ENCODE assay signal across 25 cellular contexts in genomic region chr1:113935970-113936369, GRCh38. TPM values are rescaled to one million over a fixed set of nuclear protein-coding genes. Genes with fewer than 3 reads are reported as not detected.
A peak's percentile ranks its signal among the peaks of the same experiment; 100 is the strongest.
DNase-seq lines count a peak whose midpoint lies in the region; ATAC-seq, FAIRE-seq and TF ChIP-seq lines count a peak whose summit lies in the region.
"Had no signal": no experiment of that assay in that cellular context is flagged by ENCODE, and none has a peak within 500 bp of the region (broad histone marks: within the 10 kb centered on the region; RNA-seq: fewer than 3 reads in every experiment).

No MANE protein-coding gene starts in this region.

- H3F3A ChIP-seq in OCI-LY1 (ENCODE audit: insufficient read depth, low read length): no peaks in the 10 kb centered on the region

- CTCF ChIA-PET in GM12878 (lab: Yijun Ruan, JAX): interaction anchor here (1.1 to 1.9 kb wide), 3 partner anchors 10 to 100 kb away, joined by 3 to 4 read pairs (median 4); no protein-coding TSS in a partner anchor

- H3K9me3 Mint-ChIP-seq in CD4-positive, CD25-positive, alpha-beta regulatory T cell: peaks cover 0 to 2% (median 0%) of the 10 kb centered on the region in 7 donors
- H3K9me3 Mint-ChIP-seq: activated B cell treated with CpG ODN at 0.5 μM for 24 hours had no signal

- in situ Hi-C loops in GM12878 (cut with MboI): no loop called here

- peaks cover 91% of the 10 kb centered on the region for H3K79me2 ChIP-seq in OCI-LY1 (ENCODE audit: insufficient read depth, low read length)
- peaks cover 85% of the 10 kb centered on the region for H3K79me2 ChIP-seq in GM12878 (ENCODE audit: control insufficient read depth, insufficient read depth, low read length)

- H3K9ac ChIP-seq in OCI-LY1 (ENCODE audit: low read length): no peak overlapping the region
- no peak overlapping the region for H3K9ac ChIP-seq in GM12878 (ENCODE audit: control insufficient read depth, insufficient read depth, low read length)

- TF ChIP-seq POLR2A in GM12878 (IDR thresholded peaks at IDR 0.05; ENCODE audit: low read depth, low read length): no peak

- no peaks in the 10 kb centered on the region for H3K27me3 ChIP-seq in CD4-positive, CD25-positive, alpha-beta regulatory T cell (ENCODE audit: control insufficient read depth, insufficient read depth, low read length)
- no peaks in the 10 kb centered on the region for H3K27me3 ChIP-seq in OCI-LY1 (ENCODE audit: insufficient read depth, low read length)
- H3K27me3 ChIP-seq in GM12878 (replicated peaks in 1 of 2; ENCODE audit: control insufficient read depth in 2 of 2, insufficient read depth in 2 of 2, low read length in 1 of 2): no peaks in the 10 kb centered on the region
- H3K27me3 ChIP-seq: dorsolateral prefrontal cortex, ovary, SJSA1, testis had no signal

- ATAC-seq in CD4-positive, CD25-positive, alpha-beta regulatory T cell (ENCODE audit: low read depth in 2 of 2): no peak
- ATAC-seq in GM12878 (peak; percentile 57), GM19467 (IDR thresholded peaks at IDR 0.05; ENCODE audit: unreplicated experiment) (no peak), HG02852 (IDR thresholded peaks at IDR 0.05; ENCODE audit: unreplicated experiment) (no peak)
- ATAC-seq: right cardiac atrium had no signal

- H3K27ac ChIP-seq in CD4-positive, CD25-positive, alpha-beta regulatory T cell (ENCODE audit: insufficient read depth, low read length, poor library complexity, severe bottlenecking): no peak overlapping the region
- peak overlapping the region; percentile 34 for H3K27ac ChIP-seq in OCI-LY1 (ENCODE audit: low read depth, low read length, poor library complexity, severe bottlenecking)
- no peak overlapping the region; the same call in 1 of the 2 replicates for H3K27ac ChIP-seq in GM12878 (ENCODE audit: control insufficient read depth, insufficient read depth)
- H3K27ac ChIP-seq: dorsolateral prefrontal cortex, ovary, SJSA1 had no signal

- H3K36me3 Mint-ChIP-seq in CD4-positive, CD25-positive, alpha-beta regulatory T cell: peaks cover 25% of the 10 kb centered on the region

- H2AFZ ChIP-seq in OCI-LY1 (ENCODE audit: low read length) (no peak overlapping the region), GM12878 (ENCODE audit: control insufficient read depth, low read depth, low read length) (no peak overlapping the region)

- 43% methylated on average over 1 of the region's 1 CpG for WGBS in GM12878 (ENCODE audit: insufficient coverage, insufficient replicate concordance, low lambda C conversion rate, missing lambda C conversion rate)

- H4K20me1 ChIP-seq in OCI-LY1 (ENCODE audit: insufficient read depth, low read length) (no peaks in the 10 kb centered on the region), GM12878 (ENCODE audit: control insufficient read depth, insufficient read depth) (no peaks in the 10 kb centered on the region)

- H3K27me3 Mint-ChIP-seq in CD4-positive, CD25-positive, alpha-beta regulatory T cell: no peaks in the 10 kb centered on the region
- H3K27me3 Mint-ChIP-seq: activated B cell treated with CpG ODN at 0.5 μM for 24 hours had no signal

- POLR2A ChIA-PET in GM12878 (lab: Charles Lee): interaction anchor here (1.2 to 1.5 kb wide), 3 partner anchors 19 to 60 kb away, joined by 3 read pairs; no protein-coding TSS in a partner anchor

- peaks cover 87% of the 10 kb centered on the region for H3K4me1 ChIP-seq in CD4-positive, CD25-positive, alpha-beta regulatory T cell (ENCODE audit: control insufficient read depth, insufficient read depth, low read length, poor library complexity, severe bottlenecking)
- H3K4me1 ChIP-seq in OCI-LY1 (ENCODE audit: insufficient read depth, low read length, severe bottlenecking) (peaks cover 91% of the 10 kb centered on the region), GM12878 (ENCODE audit: control insufficient read depth, insufficient read depth, low read length) (peaks cover 14% of the 10 kb centered on the region)

- peaks cover 7% of the 10 kb centered on the region for H3K36me3 ChIP-seq in CD4-positive, CD25-positive, alpha-beta regulatory T cell (ENCODE audit: control insufficient read depth, insufficient read depth, low read length)
- H3K36me3 ChIP-seq in OCI-LY1 (ENCODE audit: insufficient read depth, low read length) (peaks cover 8% of the 10 kb centered on the region), GM12878 (ENCODE audit: control insufficient read depth in 2 of 2, insufficient read depth in 2 of 2, low read length in 1 of 2) (peaks cover 2 to 4% of the 10 kb centered on the region in 2 experiments; a peak in 3 of 4 replicates)
- H3K36me3 ChIP-seq: ovary had no signal

- TF ChIP-seq RAD21 in GM12878 (IDR thresholded peaks at IDR 0.05; ENCODE audit: insufficient read depth, low read depth, low read length): no peak

- H3K4me1 Mint-ChIP-seq in CD4-positive, CD25-positive, alpha-beta regulatory T cell: peaks cover 63 to 95% (median 74%) of the 10 kb centered on the region in 4 donors

- no peak for DNase-seq in CD4-positive, CD25-positive, alpha-beta regulatory T cell
- DNase-seq in GM12878 (ENCODE audit: low read depth, low spot score): no peak
- DNase-seq in D721Med (ENCODE audit: insufficient read length, low spot score): no peak
- DNase-seq: activated B cell treated with CpG ODN at 0.5 μM for 24 hours, activated gamma-delta T cell, anterior cingulate cortex, caudate nucleus, DMS79, dorsolateral prefrontal cortex, erythroblast, foreskin melanocyte, hypothalamus, MM.1S, NCI-H146, NCI-H226, ovary, right cardiac atrium, testis had no signal

- H3K9me2 ChIP-seq in OCI-LY1 (ENCODE audit: low read depth, low read length): no peaks in the 10 kb centered on the region

- no peaks in the 10 kb centered on the region for H3K9me3 ChIP-seq in CD4-positive, CD25-positive, alpha-beta regulatory T cell (ENCODE audit: control insufficient read depth in 2 of 2, low read length in 2 of 2)
- H3K9me3 ChIP-seq in OCI-LY1 (ENCODE audit: low read length) (no peaks in the 10 kb centered on the region), GM12878 (replicated peaks; ENCODE audit: control insufficient read depth, insufficient read depth, low read length) (no peaks in the 10 kb centered on the region; the same call in 2 of the 3 replicates)
- H3K9me3 ChIP-seq: ovary, SJSA1, testis had no signal

- FAIRE-seq in GM12878 (lab: Jason Lieb, UNC) (no peak), D721Med (lab: Jason Lieb, UNC) (no peak)
- FAIRE-seq: keratinocyte had no signal

- intact Hi-C loops in GM12878 (cut with micrococcal nuclease; ENCODE audit: unreplicated experiment): no loop called here

- RAD21 ChIA-PET in GM12878 (lab: Charles Lee; ENCODE audit: unreplicated experiment): interaction anchor here (0.7 to 3.0 kb wide), 2 partner anchors 76 to 125 kb away, joined by 3 to 13 read pairs; no protein-coding TSS in a partner anchor

- no TSS peak for BruUV-seq in GM12878 (replicated peaks; lab: Mats Ljungman, UMichigan)

- 0 out of 2 replicates have a peak overlapping the region, but pooled peaks have one; percentile 3 for H3K4me2 ChIP-seq in OCI-LY1 (ENCODE audit: low read length)
- H3K4me2 ChIP-seq in GM12878 (ENCODE audit: control insufficient read depth, insufficient read depth): peak overlapping the region; percentile 18; the same call in 1 of the 2 replicates

- no peak for TF ChIP-seq EP300 in GM12878 (IDR thresholded peaks at IDR 0.05; ENCODE audit: borderline replicate concordance in 1 of 2, control insufficient read depth in 1 of 2, low read depth in 2 of 2, low read length in 2 of 2)

- SMC1A ChIA-PET in GM12878 (lab: Charles Lee; ENCODE audit: uncharacterized antibody, unreplicated experiment): interaction anchor here (1.0 to 11.9 kb wide), 7 partner anchors 12 to 194 kb away, joined by 3 to 99 read pairs (median 3); partner anchors contain the start of gene AP4B1

- peak overlapping the region in 3 of 4 donors; percentile 30 to 59 (median 41) for H3K4me3 Mint-ChIP-seq in CD4-positive, CD25-positive, alpha-beta regulatory T cell
- H3K4me3 Mint-ChIP-seq: activated B cell treated with CpG ODN at 0.5 μM for 24 hours, CD14-positive monocyte had no signal

- H3K4me3 ChIP-seq in CD4-positive, CD25-positive, alpha-beta regulatory T cell (ENCODE audit: low read depth, low read length): peak overlapping the region; percentile 12
- H3K4me3 ChIP-seq in OCI-LY1 (ENCODE audit: low read depth, low read length, poor library complexity, severe bottlenecking) (no peak overlapping the region), GM12878 (0 out of 2 replicates have a peak overlapping the region, but pooled peaks have one; percentile 2)
- H3K4me3 ChIP-seq: dorsolateral prefrontal cortex, lung, ovary, SJSA1, testis had no signal

- TF ChIP-seq CTCF in OCI-LY1 (IDR thresholded peaks at IDR 0.05; ENCODE audit: low read length) (no peak), GM12878 (IDR thresholded peaks at IDR 0.05 in 2 of 3, conservative IDR thresholded peaks at IDR 0.05 in 1 of 3; ENCODE audit: control insufficient read depth in 2 of 3, extremely low read depth in 1 of 3, insufficient read depth in 1 of 3, low read depth in 3 of 3, low read length in 3 of 3) (no peak), D721Med (IDR thresholded peaks at IDR 0.05; ENCODE audit: insufficient read depth, missing control alignments) (no peak)

- H3K27ac Mint-ChIP-seq in CD4-positive, CD25-positive, alpha-beta regulatory T cell: peak overlapping the region in 2 of 3 donors; percentile 30 to 77
- H3K27ac Mint-ChIP-seq: activated B cell treated with CpG ODN at 0.5 μM for 24 hours had no signal

RNA-seq across cellular contexts. Expression of gene HIPK1, which starts 6.8 kb away (rescaled TPM):
- total RNA-seq in CD4-positive, CD25-positive, alpha-beta regulatory T cell: 189 TPM
- 10 to 100 TPM in 2 of 4 donors, 1 to 10 TPM in 2; 8.6 to 12.5 (median 11.0) TPM for polyA plus RNA-seq in CD4-positive, CD25-positive, alpha-beta regulatory T cell
- 23.1 and 25.9 TPM in 2 replicates for total RNA-seq in GM12878 (2013; cell fraction: nucleolus; rRNA removed)
- total RNA-seq in GM12878 (2014; rRNA removed) (14.3 and 16.1 TPM in 2 replicates), GM12878 (2014; rRNA removed; fragmentation: Illumina TruSeq; extraction: Trizol) (10.4 and 11.6 TPM in 2 replicates), GM12878 (2021) (26.5 and 28.0 TPM in 2 replicates)
- polyA plus RNA-seq in GM12878 (2011; ENCODE audit: low read depth): 7.9 TPM
- polyA plus RNA-seq in GM12878 (2011; rRNA removed) (26.9 and 33.9 TPM in 2 replicates), GM12878 (2014; fragmentation: Illumina TruSeq; extraction: Trizol) (17.5 and 26.6 TPM in 2 replicates), GM12878 (2014; fragmentation: Nextera tagmentation; extraction: Ambion mirVana) (1 to 10 TPM; 4.2 to 4.5 TPM), GM12878 (2014; rRNA removed) (12.5 and 13.4 TPM in 2 replicates), GM12878 (2016; fragmentation: Nextera tagmentation; extraction: Ambion mirVana) (1 to 10 TPM; 4.8 to 6.1 TPM)
- 31.9 and 32.8 TPM in 2 replicates for polyA plus RNA-seq in GM12878 (2011; cell fraction: cytosol; rRNA removed)
- polyA plus RNA-seq in GM12878 (2011; cell fraction: nucleus; rRNA removed): 34.9 and 47.6 TPM in 2 replicates
- polyA plus RNA-seq in GM12878 (2012): 8.5 and 11.6 TPM in 2 replicates
- polyA minus RNA-seq in GM12878 (2011; rRNA and poly(A)+ RNA removed): 113 and 122 TPM in 2 replicates
- polyA minus RNA-seq in GM12878 (2011; cell fraction: cytosol; rRNA and poly(A)+ RNA removed): 35.3 and 36.7 TPM in 2 replicates
- polyA minus RNA-seq in GM12878 (2011; cell fraction: nucleus; rRNA and poly(A)+ RNA removed): 24.9 and 29.2 TPM in 2 replicates

RNA-seq across cellular contexts. Expression of gene DCLRE1B, which starts 30.8 kb away (rescaled TPM):
- 7.0 TPM for total RNA-seq in CD4-positive, CD25-positive, alpha-beta regulatory T cell
- polyA plus RNA-seq in CD4-positive, CD25-positive, alpha-beta regulatory T cell: 1 to 10 TPM; 2.2 to 6.6 (median 4.7) TPM
- 4.6 and 5.2 TPM in 2 replicates for total RNA-seq in GM12878 (2013; cell fraction: nucleolus; rRNA removed)
- total RNA-seq in GM12878 (2014; rRNA removed) (13.5 and 13.8 TPM in 2 replicates), GM12878 (2014; rRNA removed; fragmentation: Illumina TruSeq; extraction: Trizol) (11.9 and 12.8 TPM in 2 replicates), GM12878 (2021) (13.6 and 14.3 TPM in 2 replicates)
- polyA plus RNA-seq in GM12878 (2011; ENCODE audit: low read depth): 4.5 TPM
- polyA plus RNA-seq in GM12878 (2011; rRNA removed) (5.5 and 7.4 TPM in 2 replicates), GM12878 (2014; fragmentation: Illumina TruSeq; extraction: Trizol) (13.3 and 15.6 TPM in 2 replicates), GM12878 (2014; fragmentation: Nextera tagmentation; extraction: Ambion mirVana) (1 to 10 TPM; 5.4 to 7.4 TPM), GM12878 (2014; rRNA removed) (10.3 and 13.0 TPM in 2 replicates), GM12878 (2016; fragmentation: Nextera tagmentation; extraction: Ambion mirVana) (10 to 100 TPM; 16.5 to 18.3 TPM)
- polyA plus RNA-seq in GM12878 (2011; cell fraction: cytosol; rRNA removed): 9.8 and 10.6 TPM in 2 replicates
- polyA plus RNA-seq in GM12878 (2011; cell fraction: nucleus; rRNA removed): 4.3 and 6.0 TPM in 2 replicates
- polyA plus RNA-seq in GM12878 (2012): 6.1 and 6.2 TPM in 2 replicates
- 6.8 and 10.5 TPM in 2 replicates for polyA minus RNA-seq in GM12878 (2011; rRNA and poly(A)+ RNA removed)
- polyA minus RNA-seq in GM12878 (2011; cell fraction: cytosol; rRNA and poly(A)+ RNA removed): 5.6 and 7.2 TPM in 2 replicates
- 2.3 and 5.5 TPM in 2 replicates for polyA minus RNA-seq in GM12878 (2011; cell fraction: nucleus; rRNA and poly(A)+ RNA removed)

RNA-seq across cellular contexts. Expression of gene AP4B1, which starts 31.4 kb away (rescaled TPM):
- total RNA-seq in CD4-positive, CD25-positive, alpha-beta regulatory T cell: 53.6 TPM
- polyA plus RNA-seq in CD4-positive, CD25-positive, alpha-beta regulatory T cell: 10 to 100 TPM; 12.9 to 16.1 (median 14.5) TPM
- 148 and 154 TPM in 2 replicates for total RNA-seq in GM12878 (2013; cell fraction: nucleolus; rRNA removed)
- 33.5 and 37.3 TPM in 2 replicates for total RNA-seq in GM12878 (2014; rRNA removed)
- total RNA-seq in GM12878 (2014; rRNA removed; fragmentation: Illumina TruSeq; extraction: Trizol): 29.3 and 29.7 TPM in 2 replicates
- 23.8 and 30.7 TPM in 2 replicates for total RNA-seq in GM12878 (2021)
- polyA plus RNA-seq in GM12878 (2011; ENCODE audit: low read depth): 22.7 TPM
- polyA plus RNA-seq in GM12878 (2011; rRNA removed): 61.0 and 77.0 TPM in 2 replicates
- polyA plus RNA-seq in GM12878 (2011; cell fraction: cytosol; rRNA removed): 39.0 and 42.6 TPM in 2 replicates
- 122 and 127 TPM in 2 replicates for polyA plus RNA-seq in GM12878 (2011; cell fraction: nucleus; rRNA removed)
- 23.5 and 25.9 TPM in 2 replicates for polyA plus RNA-seq in GM12878 (2012)
- 36.7 and 44.0 TPM in 2 replicates for polyA plus RNA-seq in GM12878 (2014; fragmentation: Illumina TruSeq; extraction: Trizol)
- 10 to 100 TPM; 27.2 to 29.0 TPM for polyA plus RNA-seq in GM12878 (2014; fragmentation: Nextera tagmentation; extraction: Ambion mirVana)
- 31.2 and 40.7 TPM in 2 replicates for polyA plus RNA-seq in GM12878 (2014; rRNA removed)
- 10 to 100 TPM; 32.6 to 38.1 TPM for polyA plus RNA-seq in GM12878 (2016; fragmentation: Nextera tagmentation; extraction: Ambion mirVana)
- 40.2 and 49.7 TPM in 2 replicates for polyA minus RNA-seq in GM12878 (2011; rRNA and poly(A)+ RNA removed)
- 14.0 and 22.0 TPM in 2 replicates for polyA minus RNA-seq in GM12878 (2011; cell fraction: cytosol; rRNA and poly(A)+ RNA removed)
- 26.4 and 37.2 TPM in 2 replicates for polyA minus RNA-seq in GM12878 (2011; cell fraction: nucleus; rRNA and poly(A)+ RNA removed)

RNA-seq across cellular contexts. Expression of gene OLFML3, which starts 43.3 kb away (rescaled TPM):
- 0.64 TPM for total RNA-seq in CD4-positive, CD25-positive, alpha-beta regulatory T cell
- polyA plus RNA-seq in CD4-positive, CD25-positive, alpha-beta regulatory T cell: not detected
- total RNA-seq in GM12878 (2013; cell fraction: nucleolus; rRNA removed): not detected in 2 replicates
- not detected in 2 replicates for total RNA-seq in GM12878 (2014; rRNA removed)
- not detected in 2 replicates for total RNA-seq in GM12878 (2014; rRNA removed; fragmentation: Illumina TruSeq; extraction: Trizol)
- total RNA-seq in GM12878 (2021): 0.11 TPM in 1 of 2 replicates, not detected in the other
- polyA plus RNA-seq in GM12878 (2011; ENCODE audit: low read depth): not detected
- polyA plus RNA-seq in GM12878 (2011; rRNA removed): not detected in 2 replicates
- polyA plus RNA-seq in GM12878 (2011; cell fraction: cytosol; rRNA removed): 0.03 and 0.06 TPM in 2 replicates
- polyA plus RNA-seq in GM12878 (2011; cell fraction: nucleus; rRNA removed): 0.12 TPM in 2 replicates
- polyA plus RNA-seq in GM12878 (2012): not detected in 2 replicates
- 0.03 TPM in 1 of 2 replicates, not detected in the other for polyA plus RNA-seq in GM12878 (2014; fragmentation: Illumina TruSeq; extraction: Trizol)
- not detected for polyA plus RNA-seq in GM12878 (2014; fragmentation: Nextera tagmentation; extraction: Ambion mirVana)
- polyA plus RNA-seq in GM12878 (2014; rRNA removed): not detected in 2 replicates
- polyA plus RNA-seq in GM12878 (2016; fragmentation: Nextera tagmentation; extraction: Ambion mirVana): not detected
- polyA minus RNA-seq in GM12878 (2011; rRNA and poly(A)+ RNA removed): 0.10 and 0.59 TPM in 2 replicates
- not detected in 2 replicates for polyA minus RNA-seq in GM12878 (2011; cell fraction: cytosol; rRNA and poly(A)+ RNA removed)
- polyA minus RNA-seq in GM12878 (2011; cell fraction: nucleus; rRNA and poly(A)+ RNA removed): 0.85 and 1.1 TPM in 2 replicates

RNA-seq across cellular contexts. Expression of gene BCL2L15, which starts 48.6 kb away (rescaled TPM):
- total RNA-seq in CD4-positive, CD25-positive, alpha-beta regulatory T cell: 2.2 TPM
- polyA plus RNA-seq in CD4-positive, CD25-positive, alpha-beta regulatory T cell: 1 to 10 TPM in 1 of 4 donors, under 1 TPM in 3; 0.30 to 2.1 (median 0.63) TPM
- total RNA-seq in GM12878 (2013; cell fraction: nucleolus; rRNA removed): 6.2 and 13.1 TPM in 2 replicates
- total RNA-seq in GM12878 (2014; rRNA removed) (0.76 and 1.2 TPM in 2 replicates), GM12878 (2014; rRNA removed; fragmentation: Illumina TruSeq; extraction: Trizol) (0.67 and 1.1 TPM in 2 replicates), GM12878 (2021) (0.43 and 0.87 TPM in 2 replicates)
- 0.30 TPM for polyA plus RNA-seq in GM12878 (2011; ENCODE audit: low read depth)
- polyA plus RNA-seq in GM12878 (2011; rRNA removed) (1.1 and 1.4 TPM in 2 replicates), GM12878 (2014; fragmentation: Illumina TruSeq; extraction: Trizol) (0.51 and 0.62 TPM in 2 replicates), GM12878 (2014; fragmentation: Nextera tagmentation; extraction: Ambion mirVana) (under 1 TPM; 0.42 to 0.56 TPM), GM12878 (2014; rRNA removed) (0.61 and 0.74 TPM in 2 replicates), GM12878 (2016; fragmentation: Nextera tagmentation; extraction: Ambion mirVana) (under 1 TPM; 0.48 to 0.57 TPM)
- 0.24 and 0.28 TPM in 2 replicates for polyA plus RNA-seq in GM12878 (2011; cell fraction: cytosol; rRNA removed)
- 1.6 and 2.0 TPM in 2 replicates for polyA plus RNA-seq in GM12878 (2011; cell fraction: nucleus; rRNA removed)
- polyA plus RNA-seq in GM12878 (2012): 0.18 and 0.46 TPM in 2 replicates
- 0.95 and 1.9 TPM in 2 replicates for polyA minus RNA-seq in GM12878 (2011; rRNA and poly(A)+ RNA removed)
- 0.27 and 0.83 TPM in 2 replicates for polyA minus RNA-seq in GM12878 (2011; cell fraction: cytosol; rRNA and poly(A)+ RNA removed)
- 1.2 and 2.0 TPM in 2 replicates for polyA minus RNA-seq in GM12878 (2011; cell fraction: nucleus; rRNA and poly(A)+ RNA removed)
- polyA plus RNA-seq: CD14-positive monocyte had no signal
